ENCODE assay signal across 1 cellular context in the genomic region with DNA sequence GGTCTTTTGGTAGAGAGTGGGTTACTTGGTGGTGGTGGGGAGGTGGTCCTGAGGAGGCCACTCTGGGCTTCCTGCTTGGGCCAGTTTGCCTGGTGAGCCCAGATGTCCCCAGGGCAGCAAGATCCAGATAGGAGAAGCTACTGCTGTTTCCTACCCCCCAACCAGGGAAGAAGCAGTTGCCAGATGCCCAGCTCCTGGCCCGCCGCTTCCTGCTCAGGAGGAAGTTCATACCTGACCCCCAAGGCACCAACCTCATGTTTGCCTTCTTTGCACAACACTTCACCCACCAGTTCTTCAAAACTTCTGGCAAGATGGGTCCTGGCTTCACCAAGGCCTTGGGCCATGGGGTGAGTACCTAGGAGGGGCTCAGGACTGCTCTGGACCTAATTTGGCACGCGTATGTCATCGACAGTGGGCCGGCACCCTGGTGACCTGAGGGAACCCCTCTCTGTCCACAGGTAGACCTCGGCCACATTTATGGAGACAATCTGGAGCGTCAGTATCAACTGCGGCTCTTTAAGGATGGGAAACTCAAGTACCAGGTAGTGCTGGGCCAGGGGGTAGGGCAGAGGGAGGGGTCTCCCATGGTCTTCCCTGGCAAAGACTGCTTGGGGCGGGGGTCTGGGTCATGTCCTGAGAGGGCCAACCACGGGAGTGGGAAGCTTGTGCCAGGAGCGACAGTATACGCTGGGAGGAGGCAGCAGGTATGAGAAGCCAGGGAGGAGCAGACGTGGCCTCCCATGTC.
TF ChIP-seq lines count a peak whose summit lies in the region.

No MANE protein-coding gene starts in this region.

TF ChIP-seq in IMR-90, 13 proteins besides CTCF, POLR2A, EP300 and RAD21:
- no peak for TF ChIP-seq CEBPB (IDR thresholded peaks at IDR 0.05; ENCODE audit: low read depth, low read length)
TF ChIP-seq in IMR-90: peak in this region for 0.
